Comparison of ENCODE assay signal across 18 cellular contexts in the genomic region with DNA sequence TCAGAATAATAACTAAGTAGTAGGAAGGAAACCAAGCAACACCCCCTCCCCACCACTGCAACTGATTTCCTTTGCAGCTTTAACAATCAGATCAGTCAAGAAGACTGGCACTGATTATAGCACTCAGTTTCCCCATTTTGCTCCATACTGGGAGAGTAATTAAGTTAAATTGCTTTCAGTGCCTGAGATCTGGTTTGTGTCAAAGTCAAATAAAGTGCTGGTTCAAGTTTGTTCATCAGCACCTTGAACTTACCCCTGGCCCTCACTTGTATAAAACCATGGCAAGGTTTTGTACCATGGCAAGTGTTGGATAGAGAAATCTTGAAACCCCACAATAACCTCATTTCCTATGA.
"Had no signal": no experiment of that assay in that cellular context is flagged by ENCODE, and none has a peak within 500 bp of the region (broad histone marks: within the 10 kb centered on the region; RNA-seq: fewer than 3 reads in every experiment).

No MANE protein-coding gene starts in this region.

- H3K36me3 ChIP-seq: prostate gland, upper lobe of right lung, WERI-Rb-1 had no signal

- H3K4me1 Mint-ChIP-seq: activated CD4-positive, alpha-beta memory T cell treated with anti-CD3 and anti-CD28 coated beads, Interleukin-2, amount 10 ng/mL, durations not matched to agents 7 days and 5 days; activated CD4-positive, alpha-beta T cell treated with anti-CD3 and anti-CD28 coated beads for 36 hours; activated naive CD8-positive, alpha-beta T cell treated with anti-CD3 and anti-CD28 coated beads for 36 hours; naive thymus-derived CD8-positive, alpha-beta T cell; stimulated activated naive CD8-positive, alpha-beta T cell treated with anti-CD3 and anti-CD28 coated beads, Interleukin-15, amount 100 ng/mL, for 72 hours; T-helper 17 cell had no signal

- H3K27me3 ChIP-seq: body of pancreas, upper lobe of right lung had no signal

- H3K4me1 ChIP-seq: body of pancreas, prostate gland, upper lobe of right lung had no signal

- H3K9me3 Mint-ChIP-seq: activated naive CD8-positive, alpha-beta T cell treated with anti-CD3 and anti-CD28 coated beads for 36 hours had no signal

- H3K4me3 Mint-ChIP-seq: activated CD4-positive, alpha-beta memory T cell treated with anti-CD3 and anti-CD28 coated beads, Interleukin-2, amount 10 ng/mL, durations not matched to agents 7 days and 5 days; activated CD4-positive, alpha-beta T cell treated with anti-CD3 and anti-CD28 coated beads for 36 hours; activated naive CD8-positive, alpha-beta T cell treated with anti-CD3 and anti-CD28 coated beads for 36 hours; naive thymus-derived CD8-positive, alpha-beta T cell; stimulated activated naive CD8-positive, alpha-beta T cell treated with anti-CD3 and anti-CD28 coated beads, Interleukin-15, amount 100 ng/mL, for 72 hours; T-helper 17 cell had no signal

- H3K27ac Mint-ChIP-seq: activated CD4-positive, alpha-beta memory T cell treated with anti-CD3 and anti-CD28 coated beads, Interleukin-2, amount 10 ng/mL, durations not matched to agents 7 days and 5 days; activated CD4-positive, alpha-beta T cell treated with anti-CD3 and anti-CD28 coated beads for 36 hours; activated naive CD8-positive, alpha-beta T cell treated with anti-CD3 and anti-CD28 coated beads for 36 hours; naive thymus-derived CD8-positive, alpha-beta T cell; stimulated activated naive CD8-positive, alpha-beta T cell treated with anti-CD3 and anti-CD28 coated beads, Interleukin-15, amount 100 ng/mL, for 72 hours; T-helper 17 cell had no signal

- H3K27me3 Mint-ChIP-seq: activated CD4-positive, alpha-beta memory T cell treated with anti-CD3 and anti-CD28 coated beads, Interleukin-2, amount 10 ng/mL, durations not matched to agents 7 days and 5 days; activated CD4-positive, alpha-beta T cell treated with anti-CD3 and anti-CD28 coated beads for 36 hours; T-helper 17 cell had no signal

- ATAC-seq: activated CD4-positive, alpha-beta T cell treated with anti-CD3 and anti-CD28 coated beads for 36 hours; body of pancreas; naive thymus-derived CD8-positive, alpha-beta T cell; right cardiac atrium; stimulated activated naive CD8-positive, alpha-beta T cell treated with anti-CD3 and anti-CD28 coated beads, Interleukin-15, amount 100 ng/mL, for 72 hours; T-helper 17 cell; upper lobe of right lung had no signal

- H3K27ac ChIP-seq: body of pancreas, prostate gland, upper lobe of right lung, WERI-Rb-1 had no signal

- DNase-seq: activated CD4-positive, alpha-beta memory T cell treated with anti-CD3 and anti-CD28 coated beads, Interleukin-2, amount 10 ng/mL, durations not matched to agents 7 days and 5 days; activated CD4-positive, alpha-beta T cell treated with anti-CD3 and anti-CD28 coated beads for 36 hours; activated gamma-delta T cell; activated naive CD8-positive, alpha-beta T cell treated with anti-CD3 and anti-CD28 coated beads for 36 hours; activated T-cell treated with anti-CD3 and anti-CD28 coated beads, Interleukin-2, amount 50 U/mL, for 48 hours; body of pancreas; foreskin fibroblast; hypothalamus; naive thymus-derived CD8-positive, alpha-beta T cell; occipital lobe; right cardiac atrium; stimulated activated naive CD8-positive, alpha-beta T cell treated with anti-CD3 and anti-CD28 coated beads, Interleukin-15, amount 100 ng/mL, for 72 hours; T-helper 17 cell; upper lobe of right lung; WERI-Rb-1 had no signal

- H3K9me3 ChIP-seq: body of pancreas, prostate gland, upper lobe of right lung had no signal

- H3K36me3 Mint-ChIP-seq: activated naive CD8-positive, alpha-beta T cell treated with anti-CD3 and anti-CD28 coated beads for 36 hours; naive thymus-derived CD8-positive, alpha-beta T cell had no signal

- H3K4me3 ChIP-seq: body of pancreas, lung, prostate gland, smooth muscle cell, upper lobe of right lung had no signal
